ENCODE assay signal across 18 cellular contexts in the genomic region with DNA sequence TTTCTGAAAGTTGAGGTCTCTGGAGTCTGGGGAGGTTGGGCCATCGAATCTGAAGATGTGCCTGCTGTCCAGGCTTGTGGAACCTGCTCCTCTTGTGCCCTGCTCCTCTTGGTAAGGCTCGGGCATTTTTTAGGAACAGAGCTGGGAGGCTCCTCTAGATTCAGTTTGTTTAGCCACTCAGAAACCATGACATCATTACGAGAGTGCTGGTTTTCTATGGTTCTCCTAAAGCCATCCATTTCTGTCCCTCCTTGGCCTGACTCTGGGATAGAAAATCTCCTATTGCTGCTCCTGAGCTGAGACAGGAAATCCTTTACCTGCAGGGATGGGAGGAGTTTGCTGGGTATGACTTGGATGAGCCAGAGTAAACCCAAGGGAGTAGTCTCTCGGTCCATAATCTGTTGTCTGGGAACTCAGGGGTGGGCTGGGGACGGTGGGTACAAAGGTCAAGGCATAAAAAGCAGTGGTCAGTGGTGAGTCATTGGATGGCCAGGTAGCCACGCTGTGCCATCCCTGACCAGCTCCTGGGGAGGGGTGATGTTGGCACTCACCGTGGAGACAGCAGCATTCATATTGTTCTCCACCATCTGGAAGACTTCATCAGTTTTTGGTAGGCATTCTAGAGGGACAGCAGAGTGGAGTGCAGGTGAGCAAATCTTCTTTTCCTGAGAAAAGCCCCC. TPM values are rescaled to one million over a fixed set of nuclear protein-coding genes. Genes with fewer than 3 reads are reported as not detected.
"Had no signal": no experiment of that assay in that cellular context is flagged by ENCODE, and none has a peak within 500 bp of the region (broad histone marks: within the 10 kb centered on the region; RNA-seq: fewer than 3 reads in every experiment).

No MANE protein-coding gene starts in this region.

- H3K27ac ChIP-seq: esophagus muscularis mucosa, gastroesophageal sphincter, pancreas, spleen, upper lobe of right lung had no signal

- H3K4me3 ChIP-seq: esophagus muscularis mucosa, gastroesophageal sphincter, mucosa of descending colon, pancreas, spleen, upper lobe of right lung had no signal

- H3K4me3 Mint-ChIP-seq: dendritic cell treated with granulocyte-macrophage colony-stimulating factor and Interleukin-4, amounts not matched to agents 40 ng/mL and 50 ng/mL, for 4 days had no signal

- H3K9me3 Mint-ChIP-seq: activated CD4-positive, alpha-beta memory T cell treated with anti-CD3 and anti-CD28 coated beads, Interleukin-2, amount 10 ng/mL, durations not matched to agents 7 days and 5 days; activated naive CD4-positive, alpha-beta T cell treated with anti-CD3 and anti-CD28 coated beads for 36 hours; activated T-helper 2 cell treated with anti-CD3 and anti-CD28 coated beads, Interferon-gamma antibody, Interleukin-2, Interleukin-4, amounts not matched to agents 10 μg/mL and 5 μg/mL and 100 μg/mL, durations not matched to agents 14 hours and 24 hours and 36 hours; dendritic cell treated with granulocyte-macrophage colony-stimulating factor and Interleukin-4, amounts not matched to agents 40 ng/mL and 50 ng/mL, for 4 days; stimulated activated naive B cell treated with anti-CD40 and anti-IgM and Interleukin-4, amounts not matched to agents 10 μg/mL and 1 μg/mL and 100 μg/mL, for 72 hours had no signal

- DNase-seq: activated CD4-positive, alpha-beta memory T cell treated with anti-CD3 and anti-CD28 coated beads, Interleukin-2, amount 10 ng/mL, durations not matched to agents 7 days and 5 days; activated CD4-positive, alpha-beta T cell treated with anti-CD3 and anti-CD28 coated beads for 36 hours; activated CD8-positive, alpha-beta memory T cell treated with anti-CD3 and anti-CD28 coated beads, Interleukin-2, amount 10 ng/mL, durations not matched to agents 7 days and 5 days; activated naive CD4-positive, alpha-beta T cell treated with anti-CD3 and anti-CD28 coated beads for 36 hours; effector CD8-positive, alpha-beta T cell; left ventricle myocardium superior; mesenchymal stem cell; mucosa of descending colon; naive thymus-derived CD4-positive, alpha-beta T cell; pancreas; spleen; stimulated activated naive B cell treated with anti-CD40 and anti-IgM and Interleukin-4, amounts not matched to agents 10 μg/mL and 1 μg/mL and 100 μg/mL, for 72 hours; upper lobe of right lung had no signal

- H3K36me3 ChIP-seq: upper lobe of right lung had no signal

- H3K27ac Mint-ChIP-seq: activated CD4-positive, alpha-beta memory T cell treated with anti-CD3 and anti-CD28 coated beads, Interleukin-2, amount 10 ng/mL, durations not matched to agents 7 days and 5 days; activated CD4-positive, alpha-beta T cell treated with anti-CD3 and anti-CD28 coated beads for 36 hours; activated CD8-positive, alpha-beta memory T cell treated with anti-CD3 and anti-CD28 coated beads, Interleukin-2, amount 10 ng/mL, durations not matched to agents 7 days and 5 days; activated T-helper 2 cell treated with anti-CD3 and anti-CD28 coated beads, Interferon-gamma antibody, Interleukin-2, Interleukin-4, amounts not matched to agents 10 μg/mL and 5 μg/mL and 100 μg/mL, durations not matched to agents 14 hours and 24 hours and 36 hours; stimulated activated naive B cell treated with anti-CD40 and anti-IgM and Interleukin-4, amounts not matched to agents 10 μg/mL and 1 μg/mL and 100 μg/mL, for 72 hours had no signal

- ATAC-seq: activated CD4-positive, alpha-beta T cell treated with anti-CD3 and anti-CD28 coated beads for 36 hours; activated CD8-positive, alpha-beta memory T cell treated with anti-CD3 and anti-CD28 coated beads, Interleukin-2, amount 10 ng/mL, durations not matched to agents 7 days and 5 days; gastroesophageal sphincter; left ventricle myocardium superior; mucosa of descending colon; naive thymus-derived CD4-positive, alpha-beta T cell; pancreas; stimulated activated naive B cell treated with anti-CD40 and anti-IgM and Interleukin-4, amounts not matched to agents 10 μg/mL and 1 μg/mL and 100 μg/mL, for 72 hours; upper lobe of right lung had no signal

- H3K9me3 ChIP-seq: esophagus muscularis mucosa, gastroesophageal sphincter, mucosa of descending colon, pancreas, spleen, upper lobe of right lung had no signal

RNA-seq across cellular contexts. Expression of gene CIDEB, which starts 29.5 kb away (rescaled TPM):
- total RNA-seq: chondrocyte had no signal
